8 cellular contexts compared by ENCODE assay signal in genomic region chr2:231662028-231662810, GRCh38. TPM values are rescaled to one million over a fixed set of nuclear protein-coding genes. Genes with fewer than 3 reads are reported as not detected.
DNase-seq lines count a peak whose midpoint lies in the region; ATAC-seq and TF ChIP-seq lines count a peak whose summit lies in the region.

No MANE protein-coding gene starts in this region.

- TF ChIP-seq CTCF in omental fat pad (IDR thresholded peaks at IDR 0.05) (no peak), suprapubic skin (IDR thresholded peaks at IDR 0.05) (peak in 1 of 2 donors; percentile 16)

- peak overlapping the region; percentile 93 for H3K27ac ChIP-seq in suprapubic skin

- H3K9me3 ChIP-seq in suprapubic skin = no peaks in the 10 kb centered on the region

- peaks cover 40% of the 10 kb centered on the region for H3K4me1 ChIP-seq in suprapubic skin

- no peaks in the 10 kb centered on the region for H3K27me3 ChIP-seq in suprapubic skin

- peak overlapping the region; percentile 81 for H3K4me3 Mint-ChIP-seq in activated naive CD4-positive, alpha-beta T cell treated with anti-CD3 and anti-CD28 coated beads, Interleukin-2, amount 50 U/mL, for 24 hours

- 11% methylated on average over 55 of the region's 87 CpGs for WGBS in suprapubic skin

- peak overlapping the region; percentile 49 for H3K4me3 ChIP-seq in suprapubic skin

- no peaks in the 10 kb centered on the region for H3K36me3 Mint-ChIP-seq in activated naive CD4-positive, alpha-beta T cell treated with anti-CD3 and anti-CD28 coated beads, Interleukin-2, amount 50 U/mL, for 24 hours

- peak; percentile 60 for ATAC-seq in GM19467 (IDR thresholded peaks at IDR 0.05; ENCODE audit: unreplicated experiment)
- ATAC-seq in omental fat pad (ENCODE audit: low FRiP score) = peak; percentile 91

- peaks cover 25% of the 10 kb centered on the region for H3K4me1 Mint-ChIP-seq in activated naive CD4-positive, alpha-beta T cell treated with anti-CD3 and anti-CD28 coated beads, Interleukin-2, amount 50 U/mL, for 24 hours

- peak overlapping the region; percentile 98 for H3K27ac Mint-ChIP-seq in activated naive CD4-positive, alpha-beta T cell treated with anti-CD3 and anti-CD28 coated beads, Interleukin-2, amount 50 U/mL, for 24 hours

- no peaks in the 10 kb centered on the region for H3K27me3 Mint-ChIP-seq in activated naive CD4-positive, alpha-beta T cell treated with anti-CD3 and anti-CD28 coated beads, Interleukin-2, amount 50 U/mL, for 24 hours

- H3K9me3 Mint-ChIP-seq in activated naive CD4-positive, alpha-beta T cell treated with anti-CD3 and anti-CD28 coated beads, Interleukin-2, amount 50 U/mL, for 24 hours = no peaks in the 10 kb centered on the region

- TF ChIP-seq EP300 in suprapubic skin (IDR thresholded peaks at IDR 0.05) = no peak

- peak; percentile 58 to 78 for TF ChIP-seq POLR2A in suprapubic skin (IDR thresholded peaks at IDR 0.05)

- no peaks in the 10 kb centered on the region for H3K36me3 ChIP-seq in suprapubic skin

- DNase-seq in COLO829 (ENCODE audit: low spot score) = peak; percentile 91
- DNase-seq in HT-29 (ENCODE audit: low spot score) = peak; percentile 99
- DNase-seq in SIG-M5 (lab: John Stamatoyannopoulos, UW) = peak; percentile 82
- DNase-seq in glomerular endothelial cell (ENCODE audit: extremely low read depth, low read depth, low spot score) = peak; percentile 81
- DNase-seq in omental fat pad (ENCODE audit: low spot score) = peak; percentile 84
- peak; percentile 97 for DNase-seq in suprapubic skin (ENCODE audit: low spot score in 2 of 2)

RNA-seq across cellular contexts. Expression of gene PTMA, which starts 46.1 kb away (rescaled TPM):
- total RNA-seq in HT-29 (2014; rRNA removed; shearing (Covaris generic)) = 1,191 and 1,224 TPM in 2 replicates
- total RNA-seq in glomerular endothelial cell (815 and 859 TPM in 2 replicates), omental fat pad (1,000 to 10,000 TPM in 1 of 4 donors, 100 to 1,000 TPM in 3; 757 to 1,307 (median 926) TPM), suprapubic skin (1,000 to 10,000 TPM in 3 of 4 donors, 100 to 1,000 TPM in 1; 781 to 1,090 (median 1,063) TPM)

Comparison
In these comparisons a context has a peak if more than half of its experiments do, and no peak if none do; other contexts are left out.
1. Peak in every context shown above with its lines: DNase-seq, ATAC-seq, H3K4me3 ChIP-seq and H3K27ac ChIP-seq.